Comparison of ENCODE assay signal across 14 cellular contexts in the genomic region with DNA sequence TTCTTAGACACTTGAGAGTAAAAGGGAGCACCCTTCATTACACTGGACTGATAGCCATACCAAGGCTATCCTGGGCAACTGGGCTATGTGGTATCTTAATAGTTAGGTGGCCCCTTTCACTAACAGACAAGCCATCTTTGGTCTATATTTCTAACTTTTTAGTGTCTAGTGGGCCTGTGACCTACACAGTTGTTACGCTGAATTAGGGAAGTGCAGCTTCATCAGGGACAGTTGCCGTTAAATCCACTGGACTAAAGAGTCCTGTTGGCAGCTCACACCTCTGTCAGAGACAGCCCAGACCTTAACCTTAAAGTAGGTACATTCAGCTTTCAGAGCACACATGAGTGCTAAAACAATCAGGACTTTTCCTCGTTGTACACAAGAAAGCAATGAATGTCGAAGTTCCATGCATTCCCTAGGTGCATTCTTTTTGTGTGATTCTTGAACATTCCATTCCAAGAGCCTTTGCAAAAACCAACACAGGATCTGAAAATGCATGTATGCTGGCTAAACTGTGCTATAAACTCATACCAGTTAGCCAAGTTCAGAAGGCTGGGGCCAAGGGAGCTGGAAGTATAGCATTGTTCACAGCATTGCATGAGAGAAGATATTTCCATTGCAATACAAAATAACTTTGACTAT.
A peak's percentile ranks its signal among the peaks of the same experiment; 100 is the strongest.
DNase-seq lines count a peak whose midpoint lies in the region; TF ChIP-seq lines count a peak whose summit lies in the region.
"Had no signal": no experiment of that assay in that cellular context is flagged by ENCODE, and none has a peak within 500 bp of the region (broad histone marks: within the 10 kb centered on the region; RNA-seq: fewer than 3 reads in every experiment).

No MANE protein-coding gene starts in this region.

- H3K4me3 Mint-ChIP-seq in osteocyte (ENCODE audit: unreplicated experiment) = no peak overlapping the region
- H3K4me3 Mint-ChIP-seq in CD8-positive, alpha-beta memory T cell = no peak overlapping the region
- H3K4me3 Mint-ChIP-seq: activated CD4-positive, alpha-beta T cell treated with anti-CD3 and anti-CD28 coated beads for 36 hours; mesothelial cell of epicardium; stimulated activated naive B cell treated with anti-CD40 and anti-IgM and Interleukin-4, amounts not matched to agents 10 μg/mL and 1 μg/mL and 100 μg/mL, for 72 hours had no signal

- TF ChIP-seq CTCF in fibroblast of lung (conservative IDR thresholded peaks at IDR 0.05 in 1 of 2, IDR thresholded peaks at IDR 0.05 in 1 of 2; ENCODE audit: low read depth in 1 of 2, low read length in 2 of 2) = no peak
- TF ChIP-seq CTCF in osteocyte (IDR thresholded peaks at IDR 0.05) = no peak

- CTCF ChIA-PET in CD8-positive, alpha-beta memory T cell (lab: Charles Lee) = no interaction called here

- peak; percentile 93 for DNase-seq in EH (ENCODE audit: low read depth)
- peak; percentile 32 for DNase-seq in SW 1271 (lab: John Stamatoyannopoulos, UW)
- peak in 1 of 2 donors; percentile 88 for DNase-seq in fibroblast of lung (ENCODE audit: low read depth in 2 of 2)
- no peak for DNase-seq in osteocyte (ENCODE audit: extremely low spot score, unreplicated experiment)
- DNase-seq in cerebellar nuclear complex (lab: John Stamatoyannopoulos, UW) = no peak
- no peak for DNase-seq in central memory CD4-positive, alpha-beta T cell
- no peak for DNase-seq in SHP77 (lab: John Stamatoyannopoulos, UW)
- no peak for DNase-seq in CD8-positive, alpha-beta memory T cell
- DNase-seq: activated CD4-positive, alpha-beta T cell treated with anti-CD3 and anti-CD28 coated beads for 36 hours; activated effector memory CD4-positive, alpha-beta T cell treated with Interleukin-2 at 50 U/mL for 16 hours; colonic mucosa; KBM-7; stimulated activated naive B cell treated with anti-CD40 and anti-IgM and Interleukin-4, amounts not matched to agents 10 μg/mL and 1 μg/mL and 100 μg/mL, for 72 hours had no signal

- H3K4me3 ChIP-seq in fibroblast of lung (replicated peaks in 1 of 4; ENCODE audit: control extremely low read depth in 1 of 4, insufficient read depth in 1 of 4, low read depth in 3 of 4, low read length in 4 of 4) = no peak overlapping the region
- H3K4me3 ChIP-seq in CD8-positive, alpha-beta memory T cell (ENCODE audit: low read length) = no peak overlapping the region
- H3K4me3 ChIP-seq: colonic mucosa had no signal

- peak overlapping the region; percentile 84 for H3K27ac Mint-ChIP-seq in osteocyte (ENCODE audit: unreplicated experiment)
- no peak overlapping the region for H3K27ac Mint-ChIP-seq in CD8-positive, alpha-beta memory T cell
- H3K27ac Mint-ChIP-seq: activated CD4-positive, alpha-beta T cell treated with anti-CD3 and anti-CD28 coated beads for 36 hours; mesothelial cell of epicardium; stimulated activated naive B cell treated with anti-CD40 and anti-IgM and Interleukin-4, amounts not matched to agents 10 μg/mL and 1 μg/mL and 100 μg/mL, for 72 hours had no signal

- peaks cover 12% of the 10 kb centered on the region for H3K9me3 Mint-ChIP-seq in osteocyte (ENCODE audit: unreplicated experiment)
- peaks cover 0 to 11% (median 0%) of the 10 kb centered on the region in 5 donors for H3K9me3 Mint-ChIP-seq in CD8-positive, alpha-beta memory T cell

- no peaks in the 10 kb centered on the region for H3K36me3 Mint-ChIP-seq in osteocyte (ENCODE audit: unreplicated experiment)
- no peaks in the 10 kb centered on the region for H3K36me3 Mint-ChIP-seq in CD8-positive, alpha-beta memory T cell
- H3K36me3 Mint-ChIP-seq: mesothelial cell of epicardium; stimulated activated naive B cell treated with anti-CD40 and anti-IgM and Interleukin-4, amounts not matched to agents 10 μg/mL and 1 μg/mL and 100 μg/mL, for 72 hours had no signal

- peaks cover 27% of the 10 kb centered on the region for H3K4me1 Mint-ChIP-seq in osteocyte (ENCODE audit: unreplicated experiment)
- no peaks in the 10 kb centered on the region for H3K4me1 Mint-ChIP-seq in CD8-positive, alpha-beta memory T cell
- H3K4me1 Mint-ChIP-seq: activated CD4-positive, alpha-beta T cell treated with anti-CD3 and anti-CD28 coated beads for 36 hours; stimulated activated naive B cell treated with anti-CD40 and anti-IgM and Interleukin-4, amounts not matched to agents 10 μg/mL and 1 μg/mL and 100 μg/mL, for 72 hours had no signal

- no peaks in the 10 kb centered on the region for H3K27me3 ChIP-seq in fibroblast of lung (ENCODE audit: control insufficient read depth, insufficient read depth, low read length)
- no peaks in the 10 kb centered on the region for H3K27me3 ChIP-seq in CD8-positive, alpha-beta memory T cell (ENCODE audit: insufficient read depth, low read length, poor library complexity, severe bottlenecking)
- H3K27me3 ChIP-seq: colonic mucosa had no signal

- no peaks in the 10 kb centered on the region for H3K4me1 ChIP-seq in fibroblast of lung (ENCODE audit: control insufficient read depth, extremely low read depth, insufficient read depth, low read length)
- no peaks in the 10 kb centered on the region for H3K4me1 ChIP-seq in CD8-positive, alpha-beta memory T cell (ENCODE audit: insufficient read depth, low read length)
- H3K4me1 ChIP-seq: colonic mucosa had no signal

- no peaks in the 10 kb centered on the region for H3K79me2 ChIP-seq in fibroblast of lung (ENCODE audit: control insufficient read depth, insufficient read depth, low read length)

- H2AFZ ChIP-seq in fibroblast of lung (ENCODE audit: low read length) = no peak overlapping the region

- no peaks in the 10 kb centered on the region for H3K36me3 ChIP-seq in fibroblast of lung (ENCODE audit: control insufficient read depth, insufficient read depth, low read length)
- H3K36me3 ChIP-seq in CD8-positive, alpha-beta memory T cell (ENCODE audit: insufficient read depth, low read length) = no peaks in the 10 kb centered on the region
- H3K36me3 ChIP-seq: colonic mucosa had no signal

- peak overlapping the region; percentile 27 for H3K4me2 ChIP-seq in fibroblast of lung (ENCODE audit: extremely low read depth, insufficient read depth, low read length)

- H3K27ac ChIP-seq in fibroblast of lung (ENCODE audit: insufficient read depth, low read length) = peak overlapping the region; percentile 8
- H3K27ac ChIP-seq in CD8-positive, alpha-beta memory T cell (ENCODE audit: low read depth, low read length) = no peak overlapping the region
- H3K27ac ChIP-seq: colonic mucosa had no signal

- no peaks in the 10 kb centered on the region for H4K20me1 ChIP-seq in fibroblast of lung (ENCODE audit: control insufficient read depth, extremely low read depth, insufficient read depth, low read length)

- no peaks in the 10 kb centered on the region for H3K9me3 ChIP-seq in fibroblast of lung (ENCODE audit: control insufficient read depth, insufficient read depth, low read depth, low read length)
- H3K9me3 ChIP-seq in CD8-positive, alpha-beta memory T cell (ENCODE audit: low read length) = peaks cover 3% of the 10 kb centered on the region
- H3K9me3 ChIP-seq: colonic mucosa had no signal

- H3K27me3 Mint-ChIP-seq in osteocyte (ENCODE audit: unreplicated experiment) = no peaks in the 10 kb centered on the region
- peaks cover 3 to 8% of the 10 kb centered on the region in 2 donors for H3K27me3 Mint-ChIP-seq in CD8-positive, alpha-beta memory T cell

- POLR2A ChIA-PET in CD8-positive, alpha-beta memory T cell (lab: Charles Lee) = no interaction called here

- H3K9ac ChIP-seq in fibroblast of lung (ENCODE audit: insufficient read depth, low read length) = no peak overlapping the region

Comparison
In these comparisons a context has a peak if more than half of its experiments do, and no peak if none do; other contexts are left out.
1. DNase-seq: peak in EH (single experiment) and SW 1271 (2 of 2); none in osteocyte (single experiment), cerebellar nuclear complex (0 of 2), central memory CD4-positive, alpha-beta T cell (single experiment), SHP77 (0 of 2) and CD8-positive, alpha-beta memory T cell (0 of 5).